12 cellular contexts compared by ENCODE assay signal in the genomic region with DNA sequence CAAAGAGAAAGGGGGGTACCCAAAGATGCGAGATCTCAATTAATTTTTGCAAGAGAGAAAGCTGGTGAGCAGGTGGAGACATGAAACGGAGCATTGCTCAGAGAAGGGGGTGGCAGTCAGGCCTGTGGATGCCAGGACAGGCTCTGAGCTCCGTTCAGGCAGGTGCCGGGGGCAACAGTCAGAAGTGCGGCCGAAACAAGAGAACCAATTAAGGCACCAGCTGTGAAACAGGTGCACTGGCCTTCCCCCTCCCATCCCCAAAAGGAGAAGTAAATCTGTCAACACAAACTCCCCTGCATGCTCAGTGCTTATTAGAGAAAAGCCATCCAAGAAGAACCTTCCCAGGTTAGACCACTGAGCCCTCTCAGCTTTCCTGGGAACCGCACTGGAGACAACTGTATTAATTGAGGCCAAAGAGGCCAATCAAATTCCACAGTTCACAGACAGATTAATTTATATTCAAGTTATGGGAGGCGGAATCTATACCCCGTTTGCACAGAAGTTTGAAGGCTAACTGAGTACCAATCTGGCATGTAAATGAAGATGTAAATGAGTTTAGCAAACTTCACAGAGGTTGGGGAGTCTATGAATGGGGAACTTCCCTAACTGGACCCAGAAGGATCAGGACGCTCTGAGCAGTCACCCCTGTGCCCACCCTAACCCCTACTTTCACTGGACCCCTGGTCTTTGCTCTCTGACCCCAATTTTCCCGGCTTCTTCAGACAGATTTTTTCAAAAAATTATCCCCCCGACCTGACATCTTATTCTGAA. TPM values are rescaled to one million over a fixed set of nuclear protein-coding genes. Genes with fewer than 3 reads are reported as not detected.
DNase-seq lines count a peak whose midpoint lies in the region; ATAC-seq, FAIRE-seq and TF ChIP-seq lines count a peak whose summit lies in the region.
"Had no signal": no experiment of that assay in that cellular context is flagged by ENCODE, and none has a peak within 500 bp of the region (broad histone marks: within the 10 kb centered on the region; RNA-seq: fewer than 3 reads in every experiment).

No MANE protein-coding gene starts in this region.

- H3K27ac ChIP-seq in OCI-LY3 (ENCODE audit: low read length): peak overlapping the region; percentile 89
- no peak overlapping the region for H3K27ac ChIP-seq in ovary
- H3K27ac ChIP-seq: dorsolateral prefrontal cortex, SJSA1 had no signal

- H3K27me3 ChIP-seq in OCI-LY3 (ENCODE audit: low read depth, low read length) (no peaks in the 10 kb centered on the region), ovary (no peaks in the 10 kb centered on the region)

- DNase-seq in GM12891 (ENCODE audit: insufficient read length, low spot score): peak; percentile 39
- DNase-seq in SK-N-DZ (ENCODE audit: low spot score): no peak
- DNase-seq in ovary: no peak
- DNase-seq in Ammon's horn (ENCODE audit: low spot score): no peak
- no peak for DNase-seq in GOT3 (lab: John Stamatoyannopoulos, UW)
- DNase-seq: dorsolateral prefrontal cortex, nephron progenitor cell, trophoblast cell had no signal

- no peaks in the 10 kb centered on the region for H4K20me1 ChIP-seq in OCI-LY3 (ENCODE audit: insufficient read depth, low read length)

- H3K4me3 ChIP-seq in OCI-LY3 (ENCODE audit: low read length): peak overlapping the region; percentile 27; the same call in 1 of the 2 replicates
- H3K4me3 ChIP-seq in ovary: no peak overlapping the region
- H3K4me3 ChIP-seq: dorsolateral prefrontal cortex, SJSA1 had no signal

- no peak overlapping the region for H2AFZ ChIP-seq in OCI-LY3 (ENCODE audit: low read depth, low read length)

- no peak for TF ChIP-seq POLR2A in GM12891 (IDR thresholded peaks at IDR 0.05; ENCODE audit: low read depth, low read length)
- TF ChIP-seq POLR2A in ovary (IDR thresholded peaks at IDR 0.05): no peak

- peaks cover 22% of the 10 kb centered on the region for H3K4me1 ChIP-seq in OCI-LY3 (ENCODE audit: low read length)
- H3K4me1 ChIP-seq in ovary (ENCODE audit: insufficient read depth): no peaks in the 10 kb centered on the region
- H3K4me1 ChIP-seq: SJSA1 had no signal

- TF ChIP-seq CTCF in OCI-LY3 (IDR thresholded peaks at IDR 0.05; ENCODE audit: low read depth, low read length): no peak
- TF ChIP-seq CTCF in ovary (IDR thresholded peaks at IDR 0.05): no peak

- peaks cover 18% of the 10 kb centered on the region for H3K9me3 ChIP-seq in OCI-LY3 (ENCODE audit: insufficient read depth, low read length)
- no peaks in the 10 kb centered on the region for H3K9me3 ChIP-seq in ovary
- H3K9me3 ChIP-seq: SJSA1 had no signal

- TF ChIP-seq EP300 in ovary (IDR thresholded peaks at IDR 0.05): no peak

- H3K79me2 ChIP-seq in OCI-LY3 (ENCODE audit: low read length): no peaks in the 10 kb centered on the region

- intact Hi-C loops in ovary (cut with DNase I): no loop called here

- FAIRE-seq in GM12891 (lab: Jason Lieb, UNC): peak; percentile 92

- no peak overlapping the region for H3K9ac ChIP-seq in OCI-LY3 (ENCODE audit: low read length)

- ATAC-seq in GM19468 (IDR thresholded peaks at IDR 0.05; ENCODE audit: extremely low read depth, unreplicated experiment) (peak; percentile 53), HG03108 (IDR thresholded peaks at IDR 0.05; ENCODE audit: unreplicated experiment) (peak; percentile 90)

- peak overlapping the region; percentile 62 for H3K4me2 ChIP-seq in OCI-LY3 (ENCODE audit: low read length)

- 80 to 85% (median 83%) methylated on average over 12 of the region's 12 CpGs for WGBS in ovary, 3 donors

- H3K36me3 ChIP-seq in OCI-LY3 (replicated peaks; ENCODE audit: low read depth, low read length) (peaks cover 35% of the 10 kb centered on the region), ovary (no peaks in the 10 kb centered on the region)
- H3K36me3 ChIP-seq: SJSA1 had no signal

TF ChIP-seq in GM12891, 5 proteins besides CTCF, POLR2A, EP300 and RAD21:
- TF ChIP-seq POU2F2 (IDR thresholded peaks at IDR 0.05; ENCODE audit: low read depth, low read length): peak; percentile 32; the same call in 1 of the 2 replicates
- 0 out of 2 replicates have a peak, but pooled peaks have one; percentile 43 for TF ChIP-seq POLR2AphosphoS5 (IDR thresholded peaks at IDR 0.05; ENCODE audit: low read depth, low read length)
- no peak for TF ChIP-seq TAF1 (IDR thresholded peaks at IDR 0.05; ENCODE audit: low read depth, low read length)
TF ChIP-seq in GM12891: peak in this region for 2.

RNA-seq across cellular contexts. Expression of gene OAS2, which starts 20.9 kb away (rescaled TPM):
- 53.3 TPM for polyA plus RNA-seq in GM12891 (2012; ENCODE audit: low read depth, missing spikeins)
- polyA plus RNA-seq in SK-N-DZ (2014; cell fraction: cytosol; rRNA removed): not detected in 2 replicates
- not detected in 2 replicates for polyA plus RNA-seq in SK-N-DZ (2014; cell fraction: nucleus; rRNA removed)
- total RNA-seq in ovary: 1 to 10 TPM; 1.4 to 6.2 (median 2.9) TPM
- polyA plus RNA-seq in ovary: 10 to 100 TPM in 1 of 2 donors, 1 to 10 TPM in 1; 5.6 to 57.0 TPM

RNA-seq across cellular contexts. Expression of gene DTX1, which starts 57.3 kb away (rescaled TPM):
- polyA plus RNA-seq in GM12891 (2012; ENCODE audit: low read depth, missing spikeins): 25.4 TPM
- polyA plus RNA-seq in SK-N-DZ (2014; cell fraction: cytosol; rRNA removed): 5.7 and 9.1 TPM in 2 replicates
- 14.1 and 18.9 TPM in 2 replicates for polyA plus RNA-seq in SK-N-DZ (2014; cell fraction: nucleus; rRNA removed)
- total RNA-seq in ovary: 1 to 10 TPM in 4 of 7 donors, under 1 TPM in 3; 0.56 to 5.5 (median 1.5) TPM
- 1 to 10 TPM; 2.1 to 2.4 TPM for polyA plus RNA-seq in ovary
- total RNA-seq: SJSA1 had no signal
